1 cellular context compared by ENCODE assay signal in the genomic region with DNA sequence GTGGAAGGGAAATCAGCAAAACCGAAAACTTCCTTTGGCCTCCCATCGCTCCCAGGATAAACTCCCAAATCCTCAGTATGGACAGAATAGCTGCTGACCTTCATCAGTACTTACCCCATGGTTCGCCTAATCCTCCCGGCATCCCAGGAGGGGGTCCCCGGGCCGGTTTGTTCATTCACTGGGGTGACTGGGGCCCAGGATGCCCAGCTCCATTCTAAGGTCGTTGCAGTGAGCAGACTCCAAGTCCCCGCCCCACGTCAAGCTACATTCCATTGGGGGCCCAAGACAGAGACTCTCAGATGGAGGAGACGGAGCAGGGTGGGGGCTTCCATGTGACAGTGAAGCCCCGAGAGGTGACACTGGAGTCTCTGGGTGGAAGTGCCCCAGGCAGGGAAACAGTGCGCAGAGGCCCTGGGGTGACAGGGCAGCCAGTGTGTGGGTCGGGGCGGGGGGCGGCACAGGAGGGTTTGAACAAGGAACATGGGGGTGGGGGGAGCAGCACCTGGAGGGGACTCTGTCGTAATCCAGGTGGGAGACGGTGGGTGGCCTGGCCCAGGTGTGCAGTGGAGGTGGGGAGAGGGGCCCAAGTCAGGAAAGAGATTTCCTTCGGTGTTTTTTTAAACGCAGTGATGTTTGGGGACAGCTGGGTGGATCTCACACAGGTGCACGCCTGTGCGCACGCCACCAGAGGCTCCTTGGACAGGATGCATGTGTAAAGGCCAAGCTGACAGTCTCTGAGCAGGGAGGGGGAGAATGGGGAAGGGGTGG.
TF ChIP-seq lines count a peak whose summit lies in the region.

No MANE protein-coding gene starts in this region.

TF ChIP-seq in H1, 55 proteins besides CTCF, POLR2A, EP300 and RAD21:
- TF ChIP-seq RBBP5 (IDR thresholded peaks at IDR 0.05; ENCODE audit: borderline replicate concordance, low read depth, low read length) (no peak), SP4 (IDR thresholded peaks at IDR 0.05; ENCODE audit: low read length) (no peak), TAF7 (optimal IDR thresholded peaks at IDR 0.05; ENCODE audit: borderline replicate concordance, low read depth, low read length) (no peak), TEAD4 (IDR thresholded peaks at IDR 0.05; ENCODE audit: low read depth, low read length) (no peak), SIN3A (conservative IDR thresholded peaks at IDR 0.05 in 1 of 2, IDR thresholded peaks at IDR 0.05 in 1 of 2; ENCODE audit: low read depth in 1 of 2, low read length in 2 of 2) (no peak), FOSL1 (IDR thresholded peaks at IDR 0.05; ENCODE audit: insufficient read depth, low read depth, low read length) (no peak), SAP30 (IDR thresholded peaks at IDR 0.05; ENCODE audit: insufficient read depth, insufficient replicate concordance, low read length) (no peak), NANOG (IDR thresholded peaks at IDR 0.05; ENCODE audit: insufficient read depth, low read depth, low read length, poor library complexity, severe bottlenecking) (no peak)
- TF ChIP-seq, protein P1, sequence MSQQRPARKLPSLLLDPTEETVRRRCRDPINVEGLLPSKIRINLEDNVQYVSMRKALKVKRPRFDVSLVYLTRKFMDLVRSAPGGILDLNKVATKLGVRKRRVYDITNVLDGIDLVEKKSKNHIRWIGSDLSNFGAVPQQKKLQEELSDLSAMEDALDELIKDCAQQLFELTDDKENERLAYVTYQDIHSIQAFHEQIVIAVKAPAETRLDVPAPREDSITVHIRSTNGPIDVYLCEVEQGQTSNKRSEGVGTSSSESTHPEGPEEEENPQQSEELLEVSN (IDR thresholded peaks at IDR 0.05), result no peak
